In genomic region chr6:143746202-143747119, GRCh38 we compare ENCODE assay signal across 1 cellular context.
A peak's percentile ranks its signal among the peaks of the same experiment; 100 is the strongest.
TF ChIP-seq lines count a peak whose summit lies in the region.

No MANE protein-coding gene starts in this region.

TF ChIP-seq in HepG2, 621 proteins besides CTCF, POLR2A, EP300 and RAD21 (continued from another document and continues in another):
- TF ChIP-seq CREB3 (CRISPR knock-in tag; IDR thresholded peaks at IDR 0.05) = no peak
- peak; percentile 30; the same call in 1 of the 2 replicates for TF ChIP-seq BORCS8-MEF2B (CRISPR knock-in tag; IDR thresholded peaks at IDR 0.05)
- TF ChIP-seq MXD1 (CRISPR knock-in tag; IDR thresholded peaks at IDR 0.05) = no peak
- TF ChIP-seq, protein P1, sequence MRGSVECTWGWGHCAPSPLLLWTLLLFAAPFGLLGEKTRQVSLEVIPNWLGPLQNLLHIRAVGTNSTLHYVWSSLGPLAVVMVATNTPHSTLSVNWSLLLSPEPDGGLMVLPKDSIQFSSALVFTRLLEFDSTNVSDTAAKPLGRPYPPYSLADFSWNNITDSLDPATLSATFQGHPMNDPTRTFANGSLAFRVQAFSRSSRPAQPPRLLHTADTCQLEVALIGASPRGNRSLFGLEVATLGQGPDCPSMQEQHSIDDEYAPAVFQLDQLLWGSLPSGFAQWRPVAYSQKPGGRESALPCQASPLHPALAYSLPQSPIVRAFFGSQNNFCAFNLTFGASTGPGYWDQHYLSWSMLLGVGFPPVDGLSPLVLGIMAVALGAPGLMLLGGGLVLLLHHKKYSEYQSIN (CRISPR knock-in tag; IDR thresholded peaks at IDR 0.05; ENCODE audit: borderline replicate concordance) = no peak
- TF ChIP-seq ZBTB26 (CRISPR knock-in tag; IDR thresholded peaks at IDR 0.05; ENCODE audit: borderline replicate concordance) = 0 out of 2 replicates have a peak, but pooled peaks have one; percentile 26
- TF ChIP-seq, protein P2, sequence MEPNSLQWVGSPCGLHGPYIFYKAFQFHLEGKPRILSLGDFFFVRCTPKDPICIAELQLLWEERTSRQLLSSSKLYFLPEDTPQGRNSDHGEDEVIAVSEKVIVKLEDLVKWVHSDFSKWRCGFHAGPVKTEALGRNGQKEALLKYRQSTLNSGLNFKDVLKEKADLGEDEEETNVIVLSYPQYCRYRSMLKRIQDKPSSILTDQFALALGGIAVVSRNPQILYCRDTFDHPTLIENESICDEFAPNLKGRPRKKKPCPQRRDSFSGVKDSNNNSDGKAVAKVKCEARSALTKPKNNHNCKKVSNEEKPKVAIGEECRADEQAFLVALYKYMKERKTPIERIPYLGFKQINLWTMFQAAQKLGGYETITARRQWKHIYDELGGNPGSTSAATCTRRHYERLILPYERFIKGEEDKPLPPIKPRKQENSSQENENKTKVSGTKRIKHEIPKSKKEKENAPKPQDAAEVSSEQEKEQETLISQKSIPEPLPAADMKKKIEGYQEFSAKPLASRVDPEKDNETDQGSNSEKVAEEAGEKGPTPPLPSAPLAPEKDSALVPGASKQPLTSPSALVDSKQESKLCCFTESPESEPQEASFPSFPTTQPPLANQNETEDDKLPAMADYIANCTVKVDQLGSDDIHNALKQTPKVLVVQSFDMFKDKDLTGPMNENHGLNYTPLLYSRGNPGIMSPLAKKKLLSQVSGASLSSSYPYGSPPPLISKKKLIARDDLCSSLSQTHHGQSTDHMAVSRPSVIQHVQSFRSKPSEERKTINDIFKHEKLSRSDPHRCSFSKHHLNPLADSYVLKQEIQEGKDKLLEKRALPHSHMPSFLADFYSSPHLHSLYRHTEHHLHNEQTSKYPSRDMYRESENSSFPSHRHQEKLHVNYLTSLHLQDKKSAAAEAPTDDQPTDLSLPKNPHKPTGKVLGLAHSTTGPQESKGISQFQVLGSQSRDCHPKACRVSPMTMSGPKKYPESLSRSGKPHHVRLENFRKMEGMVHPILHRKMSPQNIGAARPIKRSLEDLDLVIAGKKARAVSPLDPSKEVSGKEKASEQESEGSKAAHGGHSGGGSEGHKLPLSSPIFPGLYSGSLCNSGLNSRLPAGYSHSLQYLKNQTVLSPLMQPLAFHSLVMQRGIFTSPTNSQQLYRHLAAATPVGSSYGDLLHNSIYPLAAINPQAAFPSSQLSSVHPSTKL (CRISPR knock-in tag; IDR thresholded peaks at IDR 0.05) = peak; percentile 11; the same call in 1 of the 2 replicates
- 0 out of 2 replicates have a peak, but pooled peaks have one; percentile 27 for TF ChIP-seq ZNF609 (CRISPR knock-in tag; IDR thresholded peaks at IDR 0.05; ENCODE audit: borderline replicate concordance)
- no peak for TF ChIP-seq NR0B2 (CRISPR knock-in tag; IDR thresholded peaks at IDR 0.05)
- no peak for TF ChIP-seq ZNF205 (CRISPR knock-in tag; IDR thresholded peaks at IDR 0.05)
- TF ChIP-seq FOXP4 (CRISPR knock-in tag; IDR thresholded peaks at IDR 0.05) = no peak
- no peak for TF ChIP-seq SMC3 (IDR thresholded peaks at IDR 0.05; ENCODE audit: low read length)
- TF ChIP-seq ZNF556 (CRISPR knock-in tag; IDR thresholded peaks at IDR 0.05; ENCODE audit: borderline replicate concordance) = 0 out of 2 replicates have a peak, but pooled peaks have one; percentile 73
- TF ChIP-seq, protein P3, sequence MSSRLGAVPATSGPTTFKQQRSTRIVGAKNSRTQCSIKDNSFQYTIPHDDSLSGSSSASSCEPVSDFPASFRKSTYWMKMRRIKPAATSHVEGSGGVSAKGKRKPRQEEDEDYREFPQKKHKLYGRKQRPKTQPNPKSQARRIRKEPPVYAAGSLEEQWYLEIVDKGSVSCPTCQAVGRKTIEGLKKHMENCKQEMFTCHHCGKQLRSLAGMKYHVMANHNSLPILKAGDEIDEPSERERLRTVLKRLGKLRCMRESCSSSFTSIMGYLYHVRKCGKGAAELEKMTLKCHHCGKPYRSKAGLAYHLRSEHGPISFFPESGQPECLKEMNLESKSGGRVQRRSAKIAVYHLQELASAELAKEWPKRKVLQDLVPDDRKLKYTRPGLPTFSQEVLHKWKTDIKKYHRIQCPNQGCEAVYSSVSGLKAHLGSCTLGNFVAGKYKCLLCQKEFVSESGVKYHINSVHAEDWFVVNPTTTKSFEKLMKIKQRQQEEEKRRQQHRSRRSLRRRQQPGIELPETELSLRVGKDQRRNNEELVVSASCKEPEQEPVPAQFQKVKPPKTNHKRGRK (CRISPR knock-in tag; IDR thresholded peaks at IDR 0.05) = 0 out of 2 replicates have a peak, but pooled peaks have one; percentile 12
- TF ChIP-seq, protein P4, sequence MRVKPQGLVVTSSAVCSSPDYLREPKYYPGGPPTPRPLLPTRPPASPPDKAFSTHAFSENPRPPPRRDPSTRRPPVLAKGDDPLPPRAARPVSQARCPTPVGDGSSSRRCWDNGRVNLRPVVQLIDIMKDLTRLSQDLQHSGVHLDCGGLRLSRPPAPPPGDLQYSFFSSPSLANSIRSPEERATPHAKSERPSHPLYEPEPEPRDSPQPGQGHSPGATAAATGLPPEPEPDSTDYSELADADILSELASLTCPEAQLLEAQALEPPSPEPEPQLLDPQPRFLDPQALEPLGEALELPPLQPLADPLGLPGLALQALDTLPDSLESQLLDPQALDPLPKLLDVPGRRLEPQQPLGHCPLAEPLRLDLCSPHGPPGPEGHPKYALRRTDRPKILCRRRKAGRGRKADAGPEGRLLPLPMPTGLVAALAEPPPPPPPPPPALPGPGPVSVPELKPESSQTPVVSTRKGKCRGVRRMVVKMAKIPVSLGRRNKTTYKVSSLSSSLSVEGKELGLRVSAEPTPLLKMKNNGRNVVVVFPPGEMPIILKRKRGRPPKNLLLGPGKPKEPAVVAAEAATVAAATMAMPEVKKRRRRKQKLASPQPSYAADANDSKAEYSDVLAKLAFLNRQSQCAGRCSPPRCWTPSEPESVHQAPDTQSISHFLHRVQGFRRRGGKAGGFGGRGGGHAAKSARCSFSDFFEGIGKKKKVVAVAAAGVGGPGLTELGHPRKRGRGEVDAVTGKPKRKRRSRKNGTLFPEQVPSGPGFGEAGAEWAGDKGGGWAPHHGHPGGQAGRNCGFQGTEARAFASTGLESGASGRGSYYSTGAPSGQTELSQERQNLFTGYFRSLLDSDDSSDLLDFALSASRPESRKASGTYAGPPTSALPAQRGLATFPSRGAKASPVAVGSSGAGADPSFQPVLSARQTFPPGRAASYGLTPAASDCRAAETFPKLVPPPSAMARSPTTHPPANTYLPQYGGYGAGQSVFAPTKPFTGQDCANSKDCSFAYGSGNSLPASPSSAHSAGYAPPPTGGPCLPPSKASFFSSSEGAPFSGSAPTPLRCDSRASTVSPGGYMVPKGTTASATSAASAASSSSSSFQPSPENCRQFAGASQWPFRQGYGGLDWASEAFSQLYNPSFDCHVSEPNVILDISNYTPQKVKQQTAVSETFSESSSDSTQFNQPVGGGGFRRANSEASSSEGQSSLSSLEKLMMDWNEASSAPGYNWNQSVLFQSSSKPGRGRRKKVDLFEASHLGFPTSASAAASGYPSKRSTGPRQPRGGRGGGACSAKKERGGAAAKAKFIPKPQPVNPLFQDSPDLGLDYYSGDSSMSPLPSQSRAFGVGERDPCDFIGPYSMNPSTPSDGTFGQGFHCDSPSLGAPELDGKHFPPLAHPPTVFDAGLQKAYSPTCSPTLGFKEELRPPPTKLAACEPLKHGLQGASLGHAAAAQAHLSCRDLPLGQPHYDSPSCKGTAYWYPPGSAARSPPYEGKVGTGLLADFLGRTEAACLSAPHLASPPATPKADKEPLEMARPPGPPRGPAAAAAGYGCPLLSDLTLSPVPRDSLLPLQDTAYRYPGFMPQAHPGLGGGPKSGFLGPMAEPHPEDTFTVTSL (CRISPR knock-in tag; IDR thresholded peaks at IDR 0.05; ENCODE audit: borderline replicate concordance) = 0 out of 2 replicates have a peak, but pooled peaks have one; percentile 19
- no peak for TF ChIP-seq ZNF737 (CRISPR knock-in tag; IDR thresholded peaks at IDR 0.05; ENCODE audit: borderline replicate concordance)
- peak; percentile 68 for TF ChIP-seq BRD4 (CRISPR knock-in tag; IDR thresholded peaks at IDR 0.05)
- TF ChIP-seq HNRNPL (IDR thresholded peaks at IDR 0.05; ENCODE audit: low read depth, low read length) = no peak
- peak; percentile 42 for TF ChIP-seq POLR2AphosphoS5 (IDR thresholded peaks at IDR 0.05; ENCODE audit: low read depth, low read length)
- TF ChIP-seq ZNF235 (CRISPR knock-in tag; IDR thresholded peaks at IDR 0.05; ENCODE audit: borderline replicate concordance) = no peak
- TF ChIP-seq ZNF101 (CRISPR knock-in tag; IDR thresholded peaks at IDR 0.05; ENCODE audit: borderline replicate concordance, low read depth) = 0 out of 2 replicates have a peak, but pooled peaks have one; percentile 48
- TF ChIP-seq KDM1A (CRISPR knock-in tag; IDR thresholded peaks at IDR 0.05) = no peak
- no peak for TF ChIP-seq KLF6 (CRISPR knock-in tag; IDR thresholded peaks at IDR 0.05)
- TF ChIP-seq GFI1 (CRISPR knock-in tag; IDR thresholded peaks at IDR 0.05; ENCODE audit: borderline replicate concordance) = 0 out of 2 replicates have a peak, but pooled peaks have one; percentile 27
- TF ChIP-seq, protein P5, sequence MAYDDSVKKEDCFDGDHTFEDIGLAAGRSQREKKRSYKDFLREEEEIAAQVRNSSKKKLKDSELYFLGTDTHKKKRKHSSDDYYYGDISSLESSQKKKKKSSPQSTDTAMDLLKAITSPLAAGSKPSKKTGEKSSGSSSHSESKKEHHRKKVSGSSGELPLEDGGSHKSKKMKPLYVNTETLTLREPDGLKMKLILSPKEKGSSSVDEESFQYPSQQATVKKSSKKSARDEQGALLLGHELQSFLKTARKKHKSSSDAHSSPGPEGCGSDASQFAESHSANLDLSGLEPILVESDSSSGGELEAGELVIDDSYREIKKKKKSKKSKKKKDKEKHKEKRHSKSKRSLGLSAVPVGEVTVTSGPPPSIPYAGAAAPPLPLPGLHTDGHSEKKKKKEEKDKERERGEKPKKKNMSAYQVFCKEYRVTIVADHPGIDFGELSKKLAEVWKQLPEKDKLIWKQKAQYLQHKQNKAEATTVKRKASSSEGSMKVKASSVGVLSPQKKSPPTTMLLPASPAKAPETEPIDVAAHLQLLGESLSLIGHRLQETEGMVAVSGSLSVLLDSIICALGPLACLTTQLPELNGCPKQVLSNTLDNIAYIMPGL (CRISPR knock-in tag; IDR thresholded peaks at IDR 0.05; ENCODE audit: borderline replicate concordance in 1 of 2, low read depth in 1 of 2) = peak in 1 of 2 experiments; percentile 60; a peak in 2 of 4 replicates
- peak; percentile 55 for TF ChIP-seq SALL1 (CRISPR knock-in tag; IDR thresholded peaks at IDR 0.05)
